8 cellular contexts compared by ENCODE assay signal in the genomic region with DNA sequence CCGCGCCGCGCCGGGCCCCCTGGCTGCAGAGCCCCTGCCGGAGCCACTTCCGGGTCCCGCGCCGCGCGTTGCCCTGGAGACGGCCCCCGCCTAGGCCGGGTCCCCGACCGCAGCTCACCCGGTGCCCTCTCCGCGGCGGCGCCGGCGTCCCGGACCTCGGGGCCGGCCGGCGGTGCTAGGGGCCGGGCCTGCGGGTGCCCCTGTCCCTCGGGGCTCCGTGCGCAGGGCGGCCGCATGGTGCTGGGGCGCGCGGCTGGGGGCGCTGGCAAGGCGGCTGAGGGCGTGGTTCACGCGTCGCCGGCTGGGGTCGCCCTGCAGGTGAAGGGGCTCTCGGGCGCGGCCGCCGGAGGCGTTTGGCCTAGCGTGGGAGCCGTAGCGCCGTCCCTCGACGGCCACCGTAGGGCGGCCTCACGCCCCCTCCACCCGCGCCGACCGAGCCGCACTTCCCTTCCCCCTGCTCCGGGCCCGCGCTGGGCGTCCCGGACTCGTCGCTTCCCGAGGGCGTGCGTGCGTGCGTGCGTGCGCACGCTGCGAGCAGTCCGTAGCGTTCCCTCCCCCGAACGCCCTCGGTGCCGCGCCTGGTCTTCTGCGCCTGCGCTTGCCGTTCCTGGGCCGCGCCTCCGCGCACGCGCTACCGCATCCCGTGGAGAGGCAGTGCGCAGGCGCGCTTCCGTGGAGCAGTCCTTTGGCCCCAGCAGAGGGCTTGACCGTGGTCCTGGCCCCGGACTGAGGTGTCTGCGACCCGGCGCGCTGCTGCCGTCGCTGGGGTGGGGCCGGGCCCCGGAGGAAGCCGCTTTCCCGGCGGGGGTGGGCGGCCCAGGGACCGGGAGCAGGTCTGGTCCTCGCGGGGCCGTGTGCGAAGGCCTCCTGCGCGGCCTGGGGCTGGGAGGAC. TPM values are rescaled to one million over a fixed set of nuclear protein-coding genes. Genes with fewer than 3 reads are reported as not detected.
DNase-seq lines count a peak whose midpoint lies in the region; ATAC-seq and TF ChIP-seq lines count a peak whose summit lies in the region.

A gene with protein sequence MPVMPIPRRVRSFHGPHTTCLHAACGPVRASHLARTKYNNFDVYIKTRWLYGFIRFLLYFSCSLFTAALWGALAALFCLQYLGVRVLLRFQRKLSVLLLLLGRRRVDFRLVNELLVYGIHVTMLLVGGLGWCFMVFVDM (minus strand): TSS at position 509 of the 892 bp plus-strand sequence. CDS start 1,975 bp downstream, outside the sequence.

- DNase-seq in COLO668 (lab: John Stamatoyannopoulos, UW; ENCODE audit: unreplicated experiment) (peak; percentile 98), HS-5 (ENCODE audit: low read depth) (peak; percentile 82), NK-92 (lab: John Stamatoyannopoulos, UW; ENCODE audit: unreplicated experiment) (peak; percentile 74), lung (ENCODE audit: low spot score) (peak; percentile 97)
- peak; percentile 86 to 93 for DNase-seq in activated CD8-positive, alpha-beta memory T cell treated with anti-CD3 and anti-CD28 coated beads for 1 hour (ENCODE audit: extremely low read depth in 1 of 2, low read depth in 1 of 2)
- peak; percentile 94 for DNase-seq in effector CD4-positive, alpha-beta T cell
- DNase-seq in stimulated activated CD4-positive, alpha-beta T cell treated with anti-CD3 and anti-CD28 coated beads, TNF-alpha, amount 100 ng/mL, for 24 hours (ENCODE audit: low read depth in 3 of 3): peak; percentile 90 to 96 (median 95)

- H3K4me3 ChIP-seq in lung: peak within 1 kb of the TSS; percentile 85

- no peaks in the 10 kb centered on the region for H3K9me3 ChIP-seq in lung (ENCODE audit: control insufficient read depth in 2 of 2, insufficient read depth in 1 of 2, low read length in 1 of 2)

- H3K4me1 ChIP-seq in lung (ENCODE audit: control insufficient read depth in 2 of 2, insufficient read depth in 2 of 2, low read length in 2 of 2): peaks cover 0 to 16% of the 10 kb centered on the region in 2 donors

- whole genome bisulfite sequencing in lung, 2 donors: 0 to 1% methylated on average over 91 to 126 of the region's 126 CpGs

- ATAC-seq in GM19468 (IDR thresholded peaks at IDR 0.05; ENCODE audit: extremely low read depth, unreplicated experiment): peak; percentile 60
- peak; percentile 94 for ATAC-seq in lung (ENCODE audit: insufficient read depth, low FRiP score)

- H3K27me3 ChIP-seq in lung (ENCODE audit: control insufficient read depth, insufficient read depth): no peaks in the 10 kb centered on the region

- H3K36me3 ChIP-seq in lung (ENCODE audit: control insufficient read depth in 2 of 2, insufficient read depth in 2 of 2, low read length in 2 of 2): peaks cover 0 to 18% of the 10 kb centered on the region in 2 donors

- H3K27ac ChIP-seq in lung (ENCODE audit: low read depth in 1 of 2, low read length in 1 of 2): peak within 1 kb of the TSS; percentile 90 to 96

- no peak for TF ChIP-seq CTCF in lung (IDR thresholded peaks at IDR 0.05; ENCODE audit: control extremely low read depth, extremely low read depth)

RNA-seq across cellular contexts. Expression of the gene that starts here (rescaled TPM):
- 10 to 100 TPM; 13.0 to 47.9 TPM for total RNA-seq in lung
- polyA plus RNA-seq in lung: 10 to 100 TPM; 18.6 to 35.8 TPM

Comparison
In these comparisons a context has a peak if more than half of its experiments do, and no peak if none do; other contexts are left out.
1. Peak in every context shown above with its lines: DNase-seq, ATAC-seq, H3K4me3 ChIP-seq and H3K27ac ChIP-seq.